23 cellular contexts compared by ENCODE assay signal in the genomic region with DNA sequence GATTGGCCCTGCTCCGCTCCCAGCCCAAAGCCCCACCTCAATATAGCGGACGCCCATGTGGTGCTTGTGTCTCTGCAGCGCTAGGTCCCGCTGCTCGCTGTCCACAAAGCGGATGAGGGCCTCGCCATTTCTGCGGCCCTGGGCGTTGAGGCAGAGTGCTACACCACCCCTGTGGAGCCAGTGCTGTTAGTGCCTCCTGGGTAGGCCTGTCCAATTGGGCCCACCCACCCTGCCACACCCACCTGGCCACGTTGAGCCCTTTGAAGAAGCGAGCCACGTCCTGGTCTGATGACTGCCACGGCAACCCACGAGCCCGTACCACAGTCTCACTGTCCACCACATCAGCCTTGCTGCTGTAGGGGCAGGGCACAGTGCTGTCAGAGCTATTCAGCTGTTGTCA. TPM values are rescaled to one million over a fixed set of nuclear protein-coding genes. Genes with fewer than 3 reads are reported as not detected.
DNase-seq lines count a peak whose midpoint lies in the region; ATAC-seq, FAIRE-seq and TF ChIP-seq lines count a peak whose summit lies in the region.
"Had no signal": no experiment of that assay in that cellular context is flagged by ENCODE, and none has a peak within 500 bp of the region (broad histone marks: within the 10 kb centered on the region; RNA-seq: fewer than 3 reads in every experiment).

No MANE protein-coding gene starts in this region.

- no peak overlapping the region for H3K4me2 ChIP-seq in K562 (ENCODE audit: insufficient read depth, low read length)
- H3K4me2 ChIP-seq: GM23338 had no signal

- no peaks in the 10 kb centered on the region; the same call in 2 of the 3 replicates for H3K79me2 ChIP-seq in K562 (ENCODE audit: control insufficient read depth, insufficient read depth, low read length)

- no peaks in the 10 kb centered on the region for H3K9me3 Mint-ChIP-seq in activated naive CD8-positive, alpha-beta T cell treated with anti-CD3 and anti-CD28 coated beads, Interleukin-2, amount 10 ng/mL, durations not matched to agents 7 days and 5 days
- no peaks in the 10 kb centered on the region for H3K9me3 Mint-ChIP-seq in activated naive CD8-positive, alpha-beta T cell treated with anti-CD3 and anti-CD28 coated beads for 36 hours
- H3K9me3 Mint-ChIP-seq: activated T-helper 1 cell treated with anti-CD3 and anti-CD28 coated beads, Interleukin-12 subunit alpha, Interleukin-12 subunit beta, Interleukin-2, Interleukin-4 antibody, amounts not matched to agents 30 ng/mL and 10 ng/mL and 1 ng/mL, durations not matched to agents 14 hours and 24 hours and 36 hours; GM23338 had no signal

- intact Hi-C loops in K562 (cut with micrococcal nuclease): no loop called here
- intact Hi-C loops in upper lobe of right lung (cut with DNase I): loop anchor here (10.0 kb wide), 1 partner anchor 148 kb away; the partner anchor contains the start of gene NFATC3

- TF ChIP-seq EP300 in K562 (IDR thresholded peaks at IDR 0.05; ENCODE audit: low read length): no peak

- peak; percentile 38 for DNase-seq in activated naive CD8-positive, alpha-beta T cell treated with anti-CD3 and anti-CD28 coated beads, Interleukin-2, amount 10 ng/mL, durations not matched to agents 7 days and 5 days
- DNase-seq in activated naive CD8-positive, alpha-beta T cell treated with anti-CD3 and anti-CD28 coated beads for 36 hours: no peak
- DNase-seq in K562 (ENCODE audit: extremely low read depth in 1 of 4, low spot score in 3 of 4): no peak
- DNase-seq in myocyte (ENCODE audit: low read depth): peak; percentile 31
- DNase-seq in upper lobe of right lung: peak; percentile 63
- DNase-seq in activated naive CD4-positive, alpha-beta T cell (lab: John Stamatoyannopoulos, UW): no peak
- DNase-seq: activated CD8-positive, alpha-beta memory T cell treated with anti-CD3 and anti-CD28 coated beads for 24 hours; Calu3; KG1; PC-9; SHP77 treated with DMSO at 0.1 percent for 48 hours; SW 1271 had no signal

- peaks cover 31% of the 10 kb centered on the region for H3K4me1 Mint-ChIP-seq in activated naive CD8-positive, alpha-beta T cell treated with anti-CD3 and anti-CD28 coated beads, Interleukin-2, amount 10 ng/mL, durations not matched to agents 7 days and 5 days
- H3K4me1 Mint-ChIP-seq in activated naive CD8-positive, alpha-beta T cell treated with anti-CD3 and anti-CD28 coated beads for 36 hours: peaks cover 40% of the 10 kb centered on the region

- TF ChIP-seq RAD21 in K562 (CRISPR knock-in tag; conservative IDR thresholded peaks at IDR 0.05 in 1 of 2, IDR thresholded peaks at IDR 0.05 in 1 of 2): no peak

- no peak for TF ChIP-seq POLR2A in K562 (conservative IDR thresholded peaks at IDR 0.05)

- no peaks in the 10 kb centered on the region for H3K27me3 Mint-ChIP-seq in activated naive CD8-positive, alpha-beta T cell treated with anti-CD3 and anti-CD28 coated beads, Interleukin-2, amount 10 ng/mL, durations not matched to agents 7 days and 5 days
- H3K27me3 Mint-ChIP-seq in activated naive CD8-positive, alpha-beta T cell treated with anti-CD3 and anti-CD28 coated beads for 36 hours: no peaks in the 10 kb centered on the region
- H3K27me3 Mint-ChIP-seq: activated naive CD8-positive, alpha-beta T cell had no signal

- no peak overlapping the region for H2AFZ ChIP-seq in K562 (ENCODE audit: low read depth, low read length)
- H2AFZ ChIP-seq: GM23338, PC-9 had no signal

- no peak for TF ChIP-seq CTCF in K562 (IDR thresholded peaks at IDR 0.05 in 2 of 3, conservative IDR thresholded peaks at IDR 0.05 in 1 of 3; ENCODE audit: insufficient read depth in 2 of 3, low read depth in 1 of 3, low read length in 3 of 3)
- no peak for TF ChIP-seq CTCF in upper lobe of right lung (IDR thresholded peaks at IDR 0.05)

- no peak overlapping the region for H3K27ac Mint-ChIP-seq in activated naive CD8-positive, alpha-beta T cell treated with anti-CD3 and anti-CD28 coated beads, Interleukin-2, amount 10 ng/mL, durations not matched to agents 7 days and 5 days
- no peak overlapping the region for H3K27ac Mint-ChIP-seq in activated naive CD8-positive, alpha-beta T cell treated with anti-CD3 and anti-CD28 coated beads for 36 hours
- H3K27ac Mint-ChIP-seq: activated naive CD8-positive, alpha-beta T cell; activated T-helper 1 cell treated with anti-CD3 and anti-CD28 coated beads, Interleukin-12 subunit alpha, Interleukin-12 subunit beta, Interleukin-2, Interleukin-4 antibody, amounts not matched to agents 30 ng/mL and 10 ng/mL and 1 ng/mL, durations not matched to agents 14 hours and 24 hours and 36 hours; GM23338 had no signal

- no peak for ATAC-seq in activated naive CD8-positive, alpha-beta T cell treated with anti-CD3 and anti-CD28 coated beads, Interleukin-2, amount 10 ng/mL, durations not matched to agents 7 days and 5 days (ENCODE audit: low read depth)
- no peak for ATAC-seq in K562
- no peak for ATAC-seq in upper lobe of right lung
- ATAC-seq in GM21717 (IDR thresholded peaks at IDR 0.05; ENCODE audit: unreplicated experiment): no peak
- ATAC-seq in GM21526 (IDR thresholded peaks at IDR 0.05; ENCODE audit: low FRiP score, unreplicated experiment): no peak
- ATAC-seq: GM23338 had no signal

- WGBS in K562 (ENCODE audit: insufficient coverage, low coverage, missing lambda C conversion rate): 86% methylated on average over 15 of the region's 16 CpGs

- POLR2A ChIA-PET in activated naive CD8-positive, alpha-beta T cell treated with anti-CD3 and anti-CD28 coated beads, Interleukin-2, amount 10 ng/mL, durations not matched to agents 7 days and 5 days (lab: Charles Lee): interaction anchor here (0.7 kb wide), 1 partner anchor 12 kb away, joined by 5 read pairs; no protein-coding TSS in a partner anchor
- POLR2A ChIA-PET in K562 (lab: Yijun Ruan, JAX): interaction anchor here (0.5 to 0.6 kb wide), 2 partner anchors 14 to 52 kb away, joined by 3 read pairs; no protein-coding TSS in a partner anchor

- H3K36me3 ChIP-seq in K562 (ENCODE audit: control insufficient read depth, insufficient read depth, low read length) (peaks cover 45% of the 10 kb centered on the region; the same call in 2 of the 3 replicates), upper lobe of right lung (peaks cover 27% of the 10 kb centered on the region)

- peak overlapping the region in 1 of 2 experiments; percentile 19; a peak in 1 of 4 replicates for H3K9ac ChIP-seq in K562 (ENCODE audit: insufficient read depth in 1 of 2, low read depth in 2 of 2, low read length in 2 of 2)
- H3K9ac ChIP-seq: BLaER1 treated with 17β-estradiol and CSF1 and Interleukin-3, amounts not matched to agents 10 nM and 100 nM had no signal

- H3K9me3 ChIP-seq in K562 (replicated peaks; ENCODE audit: control insufficient read depth, insufficient read depth, low read depth, low read length) (peaks cover 3% of the 10 kb centered on the region; the same call in 1 of the 2 replicates), upper lobe of right lung (no peaks in the 10 kb centered on the region)
- H3K9me3 ChIP-seq: suprapubic skin had no signal

- no peaks in the 10 kb centered on the region for H3K9me1 ChIP-seq in K562 (ENCODE audit: control insufficient read depth, insufficient read depth, low read length)

- in situ Hi-C loops in K562 (cut with MboI): no loop called here

- no peaks in the 10 kb centered on the region; the same call in 1 of the 2 replicates for H4K20me1 ChIP-seq in K562 (replicated peaks; ENCODE audit: control insufficient read depth, insufficient read depth, low read length)

- H3K36me3 Mint-ChIP-seq in activated naive CD8-positive, alpha-beta T cell treated with anti-CD3 and anti-CD28 coated beads, Interleukin-2, amount 10 ng/mL, durations not matched to agents 7 days and 5 days: peaks cover 8% of the 10 kb centered on the region
- H3K36me3 Mint-ChIP-seq in activated naive CD8-positive, alpha-beta T cell treated with anti-CD3 and anti-CD28 coated beads for 36 hours: peaks cover 6% of the 10 kb centered on the region
- H3K36me3 Mint-ChIP-seq: activated naive CD8-positive, alpha-beta T cell had no signal

- H3K27me3 ChIP-seq in K562 (ENCODE audit: control insufficient read depth in 2 of 2, insufficient read depth in 2 of 2, low read length in 2 of 2): no peaks in the 10 kb centered on the region
- no peaks in the 10 kb centered on the region for H3K27me3 ChIP-seq in upper lobe of right lung
- H3K27me3 ChIP-seq: BLaER1 treated with 17β-estradiol and CSF1 and Interleukin-3, amounts not matched to agents 10 nM and 100 nM; suprapubic skin had no signal

- CTCF ChIA-PET in K562 (lab: Yijun Ruan, JAX; ENCODE audit: low intra/inter-chr PET ratio): no interaction called here

- no peak overlapping the region for H3K4me3 Mint-ChIP-seq in activated naive CD8-positive, alpha-beta T cell treated with anti-CD3 and anti-CD28 coated beads, Interleukin-2, amount 10 ng/mL, durations not matched to agents 7 days and 5 days
- no peak overlapping the region for H3K4me3 Mint-ChIP-seq in activated naive CD8-positive, alpha-beta T cell treated with anti-CD3 and anti-CD28 coated beads for 36 hours
- H3K4me3 Mint-ChIP-seq: activated naive CD8-positive, alpha-beta T cell; activated T-helper 1 cell treated with anti-CD3 and anti-CD28 coated beads, Interleukin-12 subunit alpha, Interleukin-12 subunit beta, Interleukin-2, Interleukin-4 antibody, amounts not matched to agents 30 ng/mL and 10 ng/mL and 1 ng/mL, durations not matched to agents 14 hours and 24 hours and 36 hours; GM23338 had no signal

- peaks cover 0 to 13% of the 10 kb centered on the region in 2 experiments; a peak in 1 of 5 replicates for H3K4me1 ChIP-seq in K562 (replicated peaks in 1 of 2; ENCODE audit: control insufficient read depth in 2 of 2, insufficient read depth in 2 of 2, low read length in 2 of 2)
- peaks cover 35% of the 10 kb centered on the region for H3K4me1 ChIP-seq in upper lobe of right lung

- H3K4me3 ChIP-seq in K562 (no peak overlapping the region), upper lobe of right lung (no peak overlapping the region)
- H3K4me3 ChIP-seq: BLaER1 treated with 17β-estradiol and CSF1 and Interleukin-3, amounts not matched to agents 10 nM and 100 nM; GM23338; lung; PC-9; suprapubic skin had no signal

- FAIRE-seq in K562 (lab: Jason Lieb, UNC): no peak
- FAIRE-seq: astrocyte, islet of Langerhans, urothelium cell line had no signal

- no TSS peak for BruUV-seq in K562 (replicated peaks; lab: Mats Ljungman, UMichigan)

- H3K27ac ChIP-seq in K562 (ENCODE audit: extremely low read depth, low read depth, low read length) (no peak overlapping the region), upper lobe of right lung (no peak overlapping the region)
- H3K27ac ChIP-seq: PC-9 had no signal

RNA-seq across cellular contexts. Expression of gene ESRP2, which starts 3.6 kb away (rescaled TPM):
- under 1 TPM in 1 of 2 experiments, not detected in 1; 0.86 TPM for total RNA-seq in activated naive CD8-positive, alpha-beta T cell treated with anti-CD3 and anti-CD28 coated beads, Interleukin-2, amount 10 ng/mL, durations not matched to agents 7 days and 5 days
- 1 to 10 TPM in 1 of 2 experiments, under 1 TPM in 1; 0.92 to 1.2 TPM for total RNA-seq in activated naive CD8-positive, alpha-beta T cell treated with anti-CD3 and anti-CD28 coated beads for 36 hours
- 0.39 TPM in 1 of 2 replicates, not detected in the other for total RNA-seq in K562 (2011; cell fraction: chromatin; rRNA removed; ENCODE audit: low replicate concordance)
- total RNA-seq in K562 (2011; cell fraction: nucleolus; rRNA removed): not detected in 2 replicates
- total RNA-seq in K562 (2011; cell fraction: nucleoplasm; rRNA removed): not detected in 2 replicates
- total RNA-seq in K562 (2014; rRNA removed) (0.05 TPM in 1 of 2 replicates, not detected in the other), K562 (2014; rRNA removed; fragmentation: Illumina TruSeq; extraction: Trizol) (not detected in 2 replicates), K562 (2015; rRNA removed; fragmentation: Illumina TruSeq; extraction: Trizol) (not detected in 2 replicates), K562 (2021) (0.07 and 0.36 TPM in 2 replicates), myocyte (0.11 TPM in 1 of 2 replicates, not detected in the other), upper lobe of right lung (61.0 TPM)
- polyA plus RNA-seq in K562 (2011; rRNA removed) (0.09 TPM in 1 of 2 replicates, not detected in the other), K562 (2014; fragmentation: Illumina TruSeq; extraction: Trizol) (not detected in 2 replicates), K562 (2014; fragmentation: Nextera tagmentation; extraction: Ambion mirVana) (under 1 TPM in 1 of 2 experiments, not detected in 1; 0.15 TPM), K562 (2014; rRNA removed) (not detected in 2 replicates)
- polyA plus RNA-seq in K562 (2011; cell fraction: cytosol; rRNA removed): not detected in 2 replicates
- 0.07 TPM in 1 of 2 replicates, not detected in the other for polyA plus RNA-seq in K562 (2011; cell fraction: nucleus; rRNA removed)
- polyA plus RNA-seq in K562 (2012): 0.17 and 0.39 TPM in 2 replicates
- not detected in 2 replicates for polyA minus RNA-seq in K562 (2011; rRNA and poly(A)+ RNA removed)
- polyA minus RNA-seq in K562 (2011; cell fraction: cytosol; rRNA and poly(A)+ RNA removed): 1.3 TPM in 1 of 2 replicates, not detected in the other
- polyA minus RNA-seq in K562 (2011; cell fraction: nucleus; rRNA and poly(A)+ RNA removed): 0.27 TPM in 1 of 2 replicates, not detected in the other
- polyA plus RNA-seq in myocyte (2012): 0.35 TPM

RNA-seq across cellular contexts. Expression of gene PLA2G15, which starts 12.8 kb away (rescaled TPM):
- total RNA-seq in activated naive CD8-positive, alpha-beta T cell treated with anti-CD3 and anti-CD28 coated beads, Interleukin-2, amount 10 ng/mL, durations not matched to agents 7 days and 5 days: 10 to 100 TPM; 10.8 to 12.5 TPM
- total RNA-seq in activated naive CD8-positive, alpha-beta T cell treated with anti-CD3 and anti-CD28 coated beads for 36 hours: 1 to 10 TPM; 7.9 to 8.0 TPM
- 19.2 and 54.6 TPM in 2 replicates for total RNA-seq in K562 (2011; cell fraction: chromatin; rRNA removed; ENCODE audit: low replicate concordance)
- total RNA-seq in K562 (2011; cell fraction: nucleolus; rRNA removed): 35.1 and 45.2 TPM in 2 replicates
- total RNA-seq in K562 (2011; cell fraction: nucleoplasm; rRNA removed): 25.2 and 30.1 TPM in 2 replicates
- total RNA-seq in K562 (2014; rRNA removed): 7.5 and 8.9 TPM in 2 replicates
- 3.1 and 4.6 TPM in 2 replicates for total RNA-seq in K562 (2014; rRNA removed; fragmentation: Illumina TruSeq; extraction: Trizol)
- total RNA-seq in K562 (2015; rRNA removed; fragmentation: Illumina TruSeq; extraction: Trizol): 4.8 and 5.0 TPM in 2 replicates
- 8.6 and 9.1 TPM in 2 replicates for total RNA-seq in K562 (2021)
- polyA plus RNA-seq in K562 (2011; rRNA removed): 7.6 and 11.8 TPM in 2 replicates
- polyA plus RNA-seq in K562 (2011; cell fraction: cytosol; rRNA removed): 8.9 and 16.0 TPM in 2 replicates
- 11.9 and 20.4 TPM in 2 replicates for polyA plus RNA-seq in K562 (2011; cell fraction: nucleus; rRNA removed)
- 7.1 and 14.4 TPM in 2 replicates for polyA plus RNA-seq in K562 (2012)
- polyA plus RNA-seq in K562 (2014; fragmentation: Illumina TruSeq; extraction: Trizol): 4.0 and 5.9 TPM in 2 replicates
- polyA plus RNA-seq in K562 (2014; fragmentation: Nextera tagmentation; extraction: Ambion mirVana): 1 to 10 TPM in 1 of 2 experiments, under 1 TPM in 1; 0.42 to 1.1 TPM
- polyA plus RNA-seq in K562 (2014; rRNA removed): 6.1 and 6.6 TPM in 2 replicates
- 7.5 and 7.6 TPM in 2 replicates for polyA minus RNA-seq in K562 (2011; rRNA and poly(A)+ RNA removed)
- polyA minus RNA-seq in K562 (2011; cell fraction: cytosol; rRNA and poly(A)+ RNA removed): 7.8 and 9.6 TPM in 2 replicates
- 6.3 and 6.7 TPM in 2 replicates for polyA minus RNA-seq in K562 (2011; cell fraction: nucleus; rRNA and poly(A)+ RNA removed)
- 127 and 180 TPM in 2 replicates for total RNA-seq in myocyte
- polyA plus RNA-seq in myocyte (2012): 72.6 TPM
- 30.4 TPM for total RNA-seq in upper lobe of right lung

RNA-seq across cellular contexts. Expression of gene SLC7A6, which starts 32.0 kb away (rescaled TPM):
- 100 to 1,000 TPM; 110 to 113 TPM for total RNA-seq in activated naive CD8-positive, alpha-beta T cell treated with anti-CD3 and anti-CD28 coated beads, Interleukin-2, amount 10 ng/mL, durations not matched to agents 7 days and 5 days
- 10 to 100 TPM; 65.9 to 69.9 TPM for total RNA-seq in activated naive CD8-positive, alpha-beta T cell treated with anti-CD3 and anti-CD28 coated beads for 36 hours
- 281 and 367 TPM in 2 replicates for total RNA-seq in K562 (2011; cell fraction: chromatin; rRNA removed; ENCODE audit: low replicate concordance)
- 181 and 198 TPM in 2 replicates for total RNA-seq in K562 (2011; cell fraction: nucleolus; rRNA removed)
- total RNA-seq in K562 (2011; cell fraction: nucleoplasm; rRNA removed): 210 and 290 TPM in 2 replicates
- total RNA-seq in K562 (2014; rRNA removed) (18.8 and 26.2 TPM in 2 replicates), K562 (2014; rRNA removed; fragmentation: Illumina TruSeq; extraction: Trizol) (29.8 and 33.6 TPM in 2 replicates), K562 (2015; rRNA removed; fragmentation: Illumina TruSeq; extraction: Trizol) (27.7 and 28.7 TPM in 2 replicates), K562 (2021) (58.0 and 59.8 TPM in 2 replicates), myocyte (28.0 and 36.4 TPM in 2 replicates), upper lobe of right lung (61.9 TPM)
- polyA plus RNA-seq in K562 (2011; rRNA removed) (55.7 and 60.1 TPM in 2 replicates), K562 (2014; fragmentation: Illumina TruSeq; extraction: Trizol) (51.9 and 53.3 TPM in 2 replicates), K562 (2014; fragmentation: Nextera tagmentation; extraction: Ambion mirVana) (10 to 100 TPM; 12.6 to 12.8 TPM), K562 (2014; rRNA removed) (38.6 and 44.6 TPM in 2 replicates)
- polyA plus RNA-seq in K562 (2011; cell fraction: cytosol; rRNA removed): 63.4 and 107 TPM in 2 replicates
- polyA plus RNA-seq in K562 (2011; cell fraction: nucleus; rRNA removed): 196 and 243 TPM in 2 replicates
- polyA plus RNA-seq in K562 (2012): 24.5 and 25.3 TPM in 2 replicates
- polyA minus RNA-seq in K562 (2011; rRNA and poly(A)+ RNA removed): 73.8 and 89.0 TPM in 2 replicates
- polyA minus RNA-seq in K562 (2011; cell fraction: cytosol; rRNA and poly(A)+ RNA removed): 29.8 and 51.2 TPM in 2 replicates
- polyA minus RNA-seq in K562 (2011; cell fraction: nucleus; rRNA and poly(A)+ RNA removed): 43.2 and 62.4 TPM in 2 replicates
- polyA plus RNA-seq in myocyte (2012): 24.6 TPM

Comparison
In these comparisons a context has a peak if more than half of its experiments do, and no peak if none do; other contexts are left out.
1. DNase-seq: peak in activated naive CD8-positive, alpha-beta T cell treated with anti-CD3 and anti-CD28 coated beads, Interleukin-2, amount 10 ng/mL, durations not matched to agents 7 days and 5 days (single experiment), myocyte (single experiment) and upper lobe of right lung (single experiment); none in activated naive CD8-positive, alpha-beta T cell treated with anti-CD3 and anti-CD28 coated beads for 36 hours (single experiment), K562 (0 of 4) and activated naive CD4-positive, alpha-beta T cell (0 of 4).
2. RNA of gene ESRP2, which starts 3.6 kb away (total RNA-seq): 61.0 TPM in upper lobe of right lung (single experiment); 0.92 to 1.2 TPM in activated naive CD8-positive, alpha-beta T cell treated with anti-CD3 and anti-CD28 coated beads for 36 hours, 0.86 TPM in activated naive CD8-positive, alpha-beta T cell treated with anti-CD3 and anti-CD28 coated beads, Interleukin-2, amount 10 ng/mL, durations not matched to agents 7 days and 5 days, 0.11 TPM in myocyte and 0.05 to 0.39 TPM in K562; every median in the first group is over 10 times any median in the second.